13 cellular contexts compared by ENCODE assay signal in genomic region chr5:159504106-159504856, GRCh38.
DNase-seq lines count a peak whose midpoint lies in the region; ATAC-seq, FAIRE-seq and TF ChIP-seq lines count a peak whose summit lies in the region.
"Had no signal": no experiment of that assay in that cellular context is flagged by ENCODE, and none has a peak within 500 bp of the region (broad histone marks: within the 10 kb centered on the region; RNA-seq: fewer than 3 reads in every experiment).

No MANE protein-coding gene starts in this region.

- peaks cover 10% of the 10 kb centered on the region for H3K4me1 ChIP-seq in keratinocyte (ENCODE audit: control insufficient read depth, extremely low read depth, insufficient read depth, low read length)

- H3K9me3 ChIP-seq in keratinocyte (ENCODE audit: control insufficient read depth, low read depth, low read length), result no peaks in the 10 kb centered on the region

- H3K27me3 ChIP-seq in keratinocyte (ENCODE audit: control insufficient read depth, extremely low read depth, insufficient read depth, low read length), result no peaks in the 10 kb centered on the region

- peaks cover 6% of the 10 kb centered on the region for H3K27me3 Mint-ChIP-seq in activated CD4-positive, alpha-beta T cell treated with anti-CD3 and anti-CD28 coated beads, Interleukin-2, amount 10 ng/mL, durations not matched to agents 24 days and 14 days
- H3K27me3 Mint-ChIP-seq: activated CD4-positive, alpha-beta memory T cell treated with anti-CD3 and anti-CD28 coated beads for 36 hours had no signal

- H3K27ac ChIP-seq in keratinocyte (ENCODE audit: control insufficient read depth, insufficient read depth, low read length) (peak overlapping the region; percentile 13), temporal lobe (ENCODE audit: low read depth, low read length) (peak overlapping the region; percentile 3)

- H3K4me1 Mint-ChIP-seq in activated CD4-positive, alpha-beta T cell treated with anti-CD3 and anti-CD28 coated beads, Interleukin-2, amount 10 ng/mL, durations not matched to agents 24 days and 14 days, result no peaks in the 10 kb centered on the region

- H4K20me1 ChIP-seq in keratinocyte (ENCODE audit: control insufficient read depth, extremely low read depth, insufficient read depth, low read length), result no peaks in the 10 kb centered on the region

- H3K79me2 ChIP-seq in keratinocyte (ENCODE audit: control insufficient read depth, insufficient read depth, low read length), result no peaks in the 10 kb centered on the region

- no peaks in the 10 kb centered on the region for H3K36me3 Mint-ChIP-seq in activated CD4-positive, alpha-beta T cell treated with anti-CD3 and anti-CD28 coated beads, Interleukin-2, amount 10 ng/mL, durations not matched to agents 24 days and 14 days (ENCODE audit: low read depth)

- H3K9ac ChIP-seq in keratinocyte (ENCODE audit: control insufficient read depth, extremely low read depth, insufficient read depth, low read length), result no peak overlapping the region

- in situ Hi-C loops in astrocyte of the spinal cord (cut with HindIII; ENCODE audit: low sequenced_read_pairs), result no loop called here

- dilution Hi-C loops in keratinocyte (cut with MboI; ENCODE audit: extremely low pct_ligation_motif_present, low sequenced_read_pairs), result no loop called here

- H3K27ac Mint-ChIP-seq in activated CD4-positive, alpha-beta T cell treated with anti-CD3 and anti-CD28 coated beads, Interleukin-2, amount 10 ng/mL, durations not matched to agents 24 days and 14 days, result no peak overlapping the region
- H3K27ac Mint-ChIP-seq: activated CD4-positive, alpha-beta memory T cell treated with anti-CD3 and anti-CD28 coated beads for 36 hours had no signal

- DNase-seq in GM04503 (ENCODE audit: low read depth) (peak; percentile 43), astrocyte of the spinal cord (ENCODE audit: low read depth, low spot score) (peak; percentile 58), keratinocyte (ENCODE audit: low read depth, low spot score) (no peak), LoVo (ENCODE audit: low spot score) (no peak)
- no peak for DNase-seq in activated CD4-positive, alpha-beta T cell treated with anti-CD3 and anti-CD28 coated beads, Interleukin-2, amount 10 ng/mL, durations not matched to agents 24 days and 14 days
- no peak for DNase-seq in NK-92 treated with Interleukin-12 subunit alpha and Interleukin-12 subunit beta, amount 100 ng/mL, for 24 hours (lab: John Stamatoyannopoulos, UW)
- DNase-seq: activated CD4-positive, alpha-beta memory T cell treated with anti-CD3 and anti-CD28 coated beads for 36 hours; activated gamma-delta T cell treated with Interleukin-2 at 50 U/mL for 16 hours; NCI-H1105; NCI-H510A had no signal

- intact Hi-C loops in activated CD4-positive, alpha-beta T cell treated with anti-CD3 and anti-CD28 coated beads, Interleukin-2, amount 10 ng/mL, durations not matched to agents 24 days and 14 days (cut with micrococcal nuclease), result no loop called here

- FAIRE-seq in keratinocyte (lab: Jason Lieb, UNC), result no peak
- FAIRE-seq: HepG2 had no signal

- H2AFZ ChIP-seq in keratinocyte (ENCODE audit: control insufficient read depth, low read length), result no peak overlapping the region

- no peaks in the 10 kb centered on the region for H3K9me1 ChIP-seq in keratinocyte (ENCODE audit: control insufficient read depth, extremely low read depth, insufficient read depth, low read length)

- no peak for ATAC-seq in GM21447 (IDR thresholded peaks at IDR 0.05; ENCODE audit: unreplicated experiment)
- ATAC-seq: HepG2 had no signal

- TF ChIP-seq CTCF in astrocyte of the spinal cord (IDR thresholded peaks at IDR 0.05; ENCODE audit: low read depth, low read length) (no peak), keratinocyte (optimal IDR thresholded peaks at IDR 0.05 in 1 of 3, IDR thresholded peaks at IDR 0.05 in 1 of 3, conservative IDR thresholded peaks at IDR 0.05 in 1 of 3; ENCODE audit: extremely low read depth in 1 of 3, insufficient read depth in 2 of 3, low read length in 3 of 3) (no peak)

- H3K9me3 Mint-ChIP-seq in activated CD4-positive, alpha-beta T cell treated with anti-CD3 and anti-CD28 coated beads, Interleukin-2, amount 10 ng/mL, durations not matched to agents 24 days and 14 days, result no peaks in the 10 kb centered on the region

- H3K36me3 ChIP-seq in keratinocyte (ENCODE audit: control insufficient read depth in 2 of 2, extremely low read depth in 1 of 2, insufficient read depth in 2 of 2, low read length in 2 of 2), result no peaks in the 10 kb centered on the region

- peak overlapping the region; percentile 5 for H3K4me2 ChIP-seq in keratinocyte (ENCODE audit: control insufficient read depth, extremely low read depth, insufficient read depth, low read depth, low read length)

- no peak overlapping the region for H3K4me3 Mint-ChIP-seq in activated CD4-positive, alpha-beta T cell treated with anti-CD3 and anti-CD28 coated beads, Interleukin-2, amount 10 ng/mL, durations not matched to agents 24 days and 14 days
- H3K4me3 Mint-ChIP-seq: activated CD4-positive, alpha-beta memory T cell treated with anti-CD3 and anti-CD28 coated beads for 36 hours had no signal

- no peak overlapping the region for H3K4me3 ChIP-seq in astrocyte of the spinal cord (ENCODE audit: low read depth, low read length)
- no peak overlapping the region for H3K4me3 ChIP-seq in keratinocyte (ENCODE audit: control insufficient read depth in 2 of 3, extremely low read depth in 1 of 3, insufficient read depth in 2 of 3, low read depth in 1 of 3, low read length in 3 of 3)

Comparison
In these comparisons a context has a peak if more than half of its experiments do, and no peak if none do; other contexts are left out.
1. DNase-seq: peak in GM04503 (single experiment) and astrocyte of the spinal cord (single experiment); none in keratinocyte (single experiment), LoVo (single experiment), activated CD4-positive, alpha-beta T cell treated with anti-CD3 and anti-CD28 coated beads, Interleukin-2, amount 10 ng/mL, durations not matched to agents 24 days and 14 days (single experiment) and NK-92 treated with Interleukin-12 subunit alpha and Interleukin-12 subunit beta, amount 100 ng/mL, for 24 hours (single experiment).